Comparison of ENCODE assay signal across 11 cellular contexts in the genomic region with DNA sequence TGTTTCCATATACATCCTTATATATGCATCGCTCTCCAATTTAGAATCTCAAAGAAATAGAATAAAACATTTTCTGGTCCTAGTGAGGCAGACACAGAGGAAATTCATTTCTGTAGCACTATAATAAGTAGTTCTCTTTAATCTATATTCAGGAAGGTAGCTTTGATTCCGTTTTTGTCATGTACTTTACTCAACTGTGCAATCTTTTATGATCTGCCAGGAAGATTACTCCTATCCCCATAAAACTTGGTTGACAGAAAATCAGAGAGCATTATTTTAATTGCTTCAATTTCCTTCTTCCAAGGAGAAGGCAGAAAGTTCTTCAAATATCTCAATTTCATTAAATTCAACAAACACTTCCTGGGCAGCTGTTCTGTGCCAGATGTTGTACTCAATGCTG. TPM values are rescaled to one million over a fixed set of nuclear protein-coding genes. Genes with fewer than 3 reads are reported as not detected.
"Had no signal": no experiment of that assay in that cellular context is flagged by ENCODE, and none has a peak within 500 bp of the region (broad histone marks: within the 10 kb centered on the region; RNA-seq: fewer than 3 reads in every experiment).

No MANE protein-coding gene starts in this region.

- DNase-seq: GM23248, GOT3, H7, HFFc6, IMR-90 had no signal

- H3K36me3 ChIP-seq: HAP-1 had no signal

- H3K4me1 ChIP-seq: HAP-1 had no signal

- FAIRE-seq: HTR-8/SVneo, K562 had no signal

- H3K4me3 ChIP-seq: GM23248, HAP-1, K562 had no signal

- H3K9me3 ChIP-seq: HAP-1 had no signal

- ATAC-seq: HCT116, K562 had no signal

- H3K27ac ChIP-seq: GM23248, HL-60 had no signal

RNA-seq across cellular contexts. Expression of gene CLIC5, which starts 10.6 kb away (rescaled TPM):
- total RNA-seq: GM23248, H4, HFFc6, IMR-90 had no signal
